ENCODE assay signal across 8 cellular contexts in genomic region chr10:12350925-12351324, GRCh38. TPM values are rescaled to one million over a fixed set of nuclear protein-coding genes. Genes with fewer than 3 reads are reported as not detected.
A peak's percentile ranks its signal among the peaks of the same experiment; 100 is the strongest.
DNase-seq lines count a peak whose midpoint lies in the region; ATAC-seq and TF ChIP-seq lines count a peak whose summit lies in the region.

No MANE protein-coding gene starts in this region.

- H3K4me1 ChIP-seq in left lung (peaks cover 14 to 25% of the 10 kb centered on the region in 2 donors), testis (peaks cover 7% of the 10 kb centered on the region)

- H3K9me3 ChIP-seq in left lung, result no peaks in the 10 kb centered on the region
- no peaks in the 10 kb centered on the region for H3K9me3 ChIP-seq in testis

- peak overlapping the region; percentile 96 for H3K27ac Mint-ChIP-seq in activated naive CD8-positive, alpha-beta T cell

- H3K27me3 ChIP-seq in left lung (peaks cover 5 to 63% of the 10 kb centered on the region in 2 donors), testis (no peaks in the 10 kb centered on the region)

- peak; percentile 14 for DNase-seq in activated CD4-positive, alpha-beta T cell treated with anti-CD3 and anti-CD28 coated beads for 48 hours
- no peak for DNase-seq in activated CD4-positive, alpha-beta T cell treated with anti-CD3 and anti-CD28 coated beads, Interleukin-2, amount 50 U/mL, for 1 hour
- DNase-seq in left lung, result no peak
- no peak for DNase-seq in testis
- no peak for DNase-seq in T1000 (lab: John Stamatoyannopoulos, UW)
- DNase-seq in activated CD4-positive, CD25-positive, alpha-beta regulatory T cell (lab: John Stamatoyannopoulos, UW), result no peak
- no peak for DNase-seq in mesenteric fat pad (ENCODE audit: low spot score)

- no peak for ATAC-seq in left lung

- peaks cover 41% of the 10 kb centered on the region for H3K4me1 Mint-ChIP-seq in activated naive CD8-positive, alpha-beta T cell (ENCODE audit: low read depth)

- H3K27me3 Mint-ChIP-seq in activated naive CD8-positive, alpha-beta T cell, result no peaks in the 10 kb centered on the region

- H3K9me3 Mint-ChIP-seq in activated naive CD8-positive, alpha-beta T cell (ENCODE audit: low read depth), result no peaks in the 10 kb centered on the region

- TF ChIP-seq POLR2A in testis (IDR thresholded peaks at IDR 0.05), result no peak

- H3K4me3 Mint-ChIP-seq in activated naive CD8-positive, alpha-beta T cell, result peak overlapping the region; percentile 97

- H3K27ac ChIP-seq in left lung (peak overlapping the region in 1 of 2 donors; percentile 83), testis (peak overlapping the region in 1 of 2 donors; percentile 90)

- intact Hi-C loops in left lung (cut with DNase I), result no loop called here
- intact Hi-C loops in testis (cut with DNase I; ENCODE audit: low total_unique reads), result no loop called here

- no peaks in the 10 kb centered on the region for H3K36me3 ChIP-seq in left lung
- H3K36me3 ChIP-seq in testis (ENCODE audit: low read depth, missing control alignments), result no peaks in the 10 kb centered on the region

- H3K4me3 ChIP-seq in left lung (peak overlapping the region; percentile 64 to 73), testis (peak overlapping the region; percentile 70 to 83)

- no peak for TF ChIP-seq CTCF in left lung (IDR thresholded peaks at IDR 0.05)
- no peak for TF ChIP-seq CTCF in testis (IDR thresholded peaks at IDR 0.05)

- H3K36me3 Mint-ChIP-seq in activated naive CD8-positive, alpha-beta T cell, result no peaks in the 10 kb centered on the region

- 11 to 13% methylated on average over 9 of the region's 9 CpGs for WGBS in testis, 2 donors

RNA-seq across cellular contexts. Expression of gene CAMK1D, which starts 1.6 kb away (rescaled TPM):
- total RNA-seq in left lung (10 to 100 TPM in 1 of 2 donors, 1 to 10 TPM in 1; 6.2 to 10.8 TPM), testis (10 to 100 TPM in 1 of 2 donors, 1 to 10 TPM in 1; 10.0 to 14.5 TPM), mesenteric fat pad (16.5 TPM)
- 14.0 TPM for polyA plus RNA-seq in testis (ENCODE audit: insufficient read depth, low read depth, low replicate concordance)
